ENCODE assay signal across 23 cellular contexts in the genomic region with DNA sequence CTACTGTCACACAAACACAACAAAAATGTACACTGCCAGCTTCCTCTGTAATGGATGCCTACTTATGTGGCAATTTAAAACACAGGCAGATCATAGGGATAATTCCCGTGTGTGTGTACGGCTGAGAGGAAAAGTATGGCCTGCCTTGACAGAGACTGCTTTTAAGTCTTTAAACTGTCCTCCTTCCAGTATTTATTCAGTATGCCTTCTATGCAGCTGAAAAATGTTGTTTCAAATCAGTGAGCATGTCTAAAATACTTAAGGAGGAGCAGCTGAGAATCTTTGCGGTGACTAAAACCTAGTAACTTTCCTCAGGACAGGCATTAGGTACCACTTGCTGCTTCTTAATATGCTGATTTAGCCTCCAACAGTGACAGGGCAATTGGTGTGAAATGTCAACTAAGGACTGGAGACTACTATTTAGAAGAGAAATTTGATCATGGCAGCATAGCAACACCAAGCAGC.
DNase-seq lines count a peak whose midpoint lies in the region; FAIRE-seq and TF ChIP-seq lines count a peak whose summit lies in the region.
"Had no signal": no experiment of that assay in that cellular context is flagged by ENCODE, and none has a peak within 500 bp of the region (broad histone marks: within the 10 kb centered on the region; RNA-seq: fewer than 3 reads in every experiment).

No MANE protein-coding gene starts in this region.

- H2BK5ac ChIP-seq in H1 (ENCODE audit: low read depth, low read length) (no peak overlapping the region), mesendoderm (ENCODE audit: low read length) (no peak overlapping the region)

- H4K20me1 ChIP-seq in H1 (replicated peaks in 1 of 2; ENCODE audit: control insufficient read depth in 1 of 2, insufficient read depth in 2 of 2, low read length in 2 of 2): no peaks in the 10 kb centered on the region

- H2BK20ac ChIP-seq in H1 (ENCODE audit: low read length): no peak overlapping the region

- TF ChIP-seq CTCF in H1 (IDR thresholded peaks at IDR 0.05; ENCODE audit: control extremely low read depth in 1 of 3, insufficient read depth in 1 of 3, low read depth in 1 of 3, low read length in 3 of 3): no peak

- POLR2A ChIA-PET in H1 (lab: Charles Lee; ENCODE audit: partially characterized antibody) (no interaction called here), HEK293T (lab: Yijun Ruan, JAX) (no interaction called here)

- no peak overlapping the region for H4K8ac ChIP-seq in H1 (ENCODE audit: extremely low read depth, insufficient read depth, low read length)
- no peak overlapping the region for H4K8ac ChIP-seq in mesendoderm (ENCODE audit: low read depth, low read length)

- no peak overlapping the region for H3K14ac ChIP-seq in H1 (ENCODE audit: insufficient read length)

- H3K23me2 ChIP-seq in H1 (ENCODE audit: low read depth, low read length): no peaks in the 10 kb centered on the region

- no peak for FAIRE-seq in H1 (lab: Jason Lieb, UNC)
- no peak for FAIRE-seq in frontal cortex (lab: Jason Lieb, UNC)
- FAIRE-seq: A204.1, G401.6 had no signal

- no peak for TF ChIP-seq RAD21 in H1 (IDR thresholded peaks at IDR 0.05 in 1 of 2, conservative IDR thresholded peaks at IDR 0.05 in 1 of 2; ENCODE audit: low read depth in 2 of 2, low read length in 2 of 2)

- TF ChIP-seq POLR2A in H1 (IDR thresholded peaks at IDR 0.05; ENCODE audit: control extremely low read depth in 1 of 2, low read depth in 2 of 2, low read length in 2 of 2): no peak

- peaks cover 0 to 18% (median 6%) of the 10 kb centered on the region in 4 experiments; a peak in 3 of 7 replicates for H3K4me1 ChIP-seq in H1 (replicated peaks in 1 of 4; ENCODE audit: control insufficient read depth in 3 of 4, insufficient read depth in 4 of 4, low read length in 3 of 4)
- H3K4me1 ChIP-seq in mesendoderm (ENCODE audit: control insufficient read depth, low read depth, low read length): peaks cover 5% of the 10 kb centered on the region
- H3K4me1 ChIP-seq in skeletal muscle tissue (ENCODE audit: control insufficient read depth in 3 of 3, insufficient read depth in 3 of 3, low read length in 3 of 3): peaks cover 12 to 30% (median 23%) of the 10 kb centered on the region in 3 donors
- H3K4me1 ChIP-seq: Caco-2, left lung, uterus had no signal

- H3K9me3 ChIP-seq in H1 (ENCODE audit: insufficient read depth in 2 of 2, low read depth in 1 of 2, low read length in 1 of 2) (no peaks in the 10 kb centered on the region), skeletal muscle tissue (ENCODE audit: control insufficient read depth in 3 of 3, low read length in 3 of 3) (no peaks in the 10 kb centered on the region)
- H3K9me3 ChIP-seq: BE2C, Caco-2, left lung, ovary, uterus had no signal

- H3K79me2 ChIP-seq in H1 (ENCODE audit: control insufficient read depth in 1 of 2, insufficient read depth in 2 of 2, low read length in 2 of 2): peaks cover 0 to 10% of the 10 kb centered on the region in 2 experiments; a peak in 1 of 4 replicates
- H3K79me2 ChIP-seq in mesendoderm (ENCODE audit: control insufficient read depth, insufficient read depth, low read length): no peaks in the 10 kb centered on the region

- WGBS in H1 (ENCODE audit: extremely low coverage in 1 of 2, insufficient coverage in 1 of 2, insufficient read length in 1 of 2, insufficient replicate concordance in 2 of 2, low coverage in 1 of 2, low lambda C conversion rate in 2 of 2, missing lambda C conversion rate in 1 of 2), 2 experiments: 88% methylated on average over 3 of the region's 3 CpGs; no CpG with 5 or more reads in 1 of the 2 experiments
- no CpG with 5 or more reads among the region's 3 CpGs for WGBS in mesendoderm (ENCODE audit: extremely low coverage, insufficient coverage, low lambda C conversion rate)

- H4K5ac ChIP-seq in H1 (ENCODE audit: insufficient read length, low read depth, low read length): no peak overlapping the region
- no peak overlapping the region for H4K5ac ChIP-seq in mesendoderm (ENCODE audit: low read length)

- H3K4ac ChIP-seq in H1 (replicated peaks; ENCODE audit: insufficient read length, low read depth, low read length): no peak overlapping the region
- H3K4ac ChIP-seq in mesendoderm (ENCODE audit: low read depth, low read length): no peak overlapping the region

- no peak overlapping the region for H3K27ac ChIP-seq in H1 (ENCODE audit: low read depth, low read length)
- H3K27ac ChIP-seq in mesendoderm (ENCODE audit: low read depth, low read length): peak overlapping the region; percentile 39
- peak overlapping the region; percentile 73 for H3K27ac ChIP-seq in skeletal muscle tissue (ENCODE audit: low read depth, low read length)
- H3K27ac ChIP-seq: left lung, ovary, RWPE1, skin epidermis, uterus had no signal

- H3K27me3 ChIP-seq in H1 (replicated peaks in 1 of 4; ENCODE audit: control insufficient read depth in 3 of 4, extremely low read depth in 1 of 4, insufficient read depth in 3 of 4, low read length in 3 of 4) (peaks cover 0 to 1% (median 0%) of the 10 kb centered on the region in 4 experiments; a peak in 1 of 7 replicates), mesendoderm (ENCODE audit: insufficient read depth, low read length, poor library complexity) (no peaks in the 10 kb centered on the region), skeletal muscle tissue (ENCODE audit: control insufficient read depth in 3 of 3, insufficient read depth in 3 of 3, low read length in 3 of 3) (no peaks in the 10 kb centered on the region)
- H3K27me3 ChIP-seq: BE2C, left lung, ovary, uterus had no signal

- H3K36me3 ChIP-seq in H1 (ENCODE audit: control insufficient read depth in 2 of 4, insufficient read depth in 4 of 4, low read length in 3 of 4): no peaks in the 10 kb centered on the region
- no peaks in the 10 kb centered on the region for H3K36me3 ChIP-seq in mesendoderm (ENCODE audit: control insufficient read depth, insufficient read depth, low read length)
- no peaks in the 10 kb centered on the region for H3K36me3 ChIP-seq in skeletal muscle tissue (ENCODE audit: control insufficient read depth in 3 of 3, insufficient read depth in 3 of 3, low read length in 3 of 3)
- H3K36me3 ChIP-seq: BE2C, left lung, ovary, uterus had no signal

- H2BK120ac ChIP-seq in H1 (replicated peaks; ENCODE audit: low read depth, low read length) (no peak overlapping the region), mesendoderm (ENCODE audit: low read depth, low read length) (no peak overlapping the region)

- H4K91ac ChIP-seq in H1 (replicated peaks; ENCODE audit: insufficient read length, low read length): no peak overlapping the region

- CTCF ChIA-PET in H1 (lab: Charles Lee; ENCODE audit: partially characterized antibody): interaction anchor here (0.6 to 1.5 kb wide), 2 partner anchors 8 to 208 kb away, joined by 3 read pairs; no protein-coding TSS in a partner anchor
- CTCF ChIA-PET in HEK293T (lab: Yijun Ruan, JAX): no interaction called here

- H3K23ac ChIP-seq in H1 (ENCODE audit: insufficient read length): no peak overlapping the region
- no peak overlapping the region for H3K23ac ChIP-seq in mesendoderm (ENCODE audit: low read length)

- H3K9ac ChIP-seq in H1 (replicated peaks in 1 of 4; ENCODE audit: extremely low read depth in 1 of 4, low read depth in 3 of 4, low read length in 3 of 4) (no peak overlapping the region), mesendoderm (ENCODE audit: low read length) (no peak overlapping the region), skeletal muscle tissue (ENCODE audit: low read depth in 1 of 3, low read length in 3 of 3) (peak overlapping the region; percentile 36 to 70 (median 50))

- H3K79me1 ChIP-seq in H1 (ENCODE audit: low read depth, low read length): no peaks in the 10 kb centered on the region
- H3K79me1 ChIP-seq in mesendoderm (ENCODE audit: low read length): no peaks in the 10 kb centered on the region

- no peak for TF ChIP-seq EP300 in H1 (IDR thresholded peaks at IDR 0.05; ENCODE audit: borderline replicate concordance in 1 of 2, low read depth in 2 of 2, low read length in 2 of 2)

- H2BK15ac ChIP-seq in H1 (ENCODE audit: low read length): no peak overlapping the region
- no peak overlapping the region for H2BK15ac ChIP-seq in mesendoderm (replicated peaks; ENCODE audit: low read depth)

- H2AK5ac ChIP-seq in H1 (ENCODE audit: low read depth, low read length) (no peak overlapping the region), mesendoderm (ENCODE audit: low read length) (no peak overlapping the region)

- H2BK12ac ChIP-seq in H1 (ENCODE audit: low read depth, low read length): no peak overlapping the region

- H3K4me2 ChIP-seq in H1 (ENCODE audit: insufficient read depth in 1 of 2, low read depth in 2 of 2, low read length in 2 of 2): no peak overlapping the region
- no peak overlapping the region for H3K4me2 ChIP-seq in mesendoderm (ENCODE audit: low read length)

- DNase-seq in NCI-H2171 treated with DMSO at 0.1 percent for 48 hours (lab: John Stamatoyannopoulos, UW) (peak; percentile 44), NCI-H2171 (lab: John Stamatoyannopoulos, UW) (no peak), H1 (ENCODE audit: low read depth in 1 of 2, low spot score in 2 of 2) (no peak), mesendoderm (peak; percentile 84), frontal cortex (ENCODE audit: low spot score in 2 of 2) (no peak), cerebellum (ENCODE audit: low spot score) (no peak), HEK293T (ENCODE audit: extremely low spot score) (no peak)
- DNase-seq: activated CD8-positive, alpha-beta T cell treated with anti-CD3 and anti-CD28 coated beads for 36 hours; activated T-cell treated with anti-CD3 and anti-CD28 coated beads, Interleukin-2, amount 50 U/mL, for 72 hours; BE2C; Caco-2; cortex of kidney; H7; left lung; ovary; stimulated activated CD4-positive, alpha-beta T cell treated with anti-CD3 and anti-CD28 coated beads, Interleukin-2, amount 100 ng/mL, for 48 hours; T1000; uterus had no signal

- no peak overlapping the region for H2AFZ ChIP-seq in H1 (ENCODE audit: low read length)

- H3K56ac ChIP-seq in H1 (replicated peaks; ENCODE audit: insufficient read length, low read depth, low read length) (no peak overlapping the region), mesendoderm (ENCODE audit: low read length) (no peak overlapping the region)

- no peak overlapping the region for H3K18ac ChIP-seq in H1 (ENCODE audit: extremely low read depth, low read length)
- no peak overlapping the region for H3K18ac ChIP-seq in mesendoderm (ENCODE audit: low read length)

- H3K4me3 ChIP-seq in H1 (ENCODE audit: extremely low read depth in 1 of 4, insufficient read depth in 2 of 4, low read depth in 3 of 4, low read length in 4 of 4) (no peak overlapping the region), mesendoderm (ENCODE audit: low read length) (no peak overlapping the region), skeletal muscle tissue (ENCODE audit: low read length in 3 of 3) (peak overlapping the region in 2 of 3 donors; percentile 24 to 52)
- H3K4me3 ChIP-seq: left lung, ovary, skin epidermis, uterus had no signal

TF ChIP-seq in H1, 55 proteins besides CTCF, POLR2A, EP300 and RAD21 (continues in another document):
- no peak for TF ChIP-seq CBX5 (IDR thresholded peaks at IDR 0.05; ENCODE audit: low read depth, low read length)
- TF ChIP-seq RXRA (IDR thresholded peaks at IDR 0.05; ENCODE audit: insufficient read depth, low read depth, low read length): no peak

TF ChIP-seq in HEK293T, 16 proteins besides CTCF, POLR2A, EP300 and RAD21 (continues in another document):
- TF ChIP-seq HDGF (IDR thresholded peaks at IDR 0.05; ENCODE audit: borderline replicate concordance) (no peak), ELF4 (IDR thresholded peaks at IDR 0.05) (no peak)

Comparison
In these comparisons a context has a peak if more than half of its experiments do, and no peak if none do; other contexts are left out.
1. DNase-seq: peak in NCI-H2171 treated with DMSO at 0.1 percent for 48 hours (single experiment) and mesendoderm (single experiment); none in NCI-H2171 (single experiment), H1 (0 of 2), frontal cortex (0 of 2), cerebellum (single experiment) and HEK293T (single experiment).
2. H3K4me3 ChIP-seq: peak in skeletal muscle tissue (2 of 3); none in H1 (0 of 4) and mesendoderm (single experiment).
3. H3K9ac ChIP-seq: peak in skeletal muscle tissue (3 of 3); none in H1 (0 of 4) and mesendoderm (single experiment).